23 cellular contexts compared by ENCODE assay signal in the genomic region with DNA sequence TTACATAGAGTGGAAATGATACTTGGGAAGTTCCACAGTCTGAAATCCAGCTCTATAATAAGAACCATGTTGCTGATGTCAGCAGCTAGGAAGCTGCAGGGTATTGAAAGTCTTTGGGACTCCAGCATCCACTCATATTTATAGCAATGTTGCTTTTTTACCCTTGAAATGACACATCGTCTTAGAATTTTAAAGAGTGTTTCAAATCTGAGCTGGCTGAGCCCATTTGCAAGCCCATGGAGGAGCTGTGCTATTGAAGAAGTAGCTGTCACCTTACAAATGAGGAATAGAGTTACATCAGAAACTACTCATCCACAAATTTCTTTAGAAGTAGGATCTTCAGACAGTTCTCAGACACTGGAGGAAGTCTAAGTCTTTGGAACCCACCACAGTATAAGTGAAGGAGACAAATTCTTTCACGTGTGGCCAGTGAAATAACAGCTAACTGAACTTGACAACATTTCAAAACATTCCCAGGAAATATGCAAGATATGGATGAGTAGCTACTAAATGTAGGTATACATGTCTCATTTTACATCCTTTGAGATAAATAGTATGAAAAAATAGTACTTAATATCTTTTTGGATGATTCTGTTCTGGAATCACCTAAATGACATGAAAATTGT.
DNase-seq lines count a peak whose midpoint lies in the region; ATAC-seq and TF ChIP-seq lines count a peak whose summit lies in the region.
"Had no signal": no experiment of that assay in that cellular context is flagged by ENCODE, and none has a peak within 500 bp of the region (broad histone marks: within the 10 kb centered on the region; RNA-seq: fewer than 3 reads in every experiment).

No MANE protein-coding gene starts in this region.

- H3K4me2 ChIP-seq in mesenchymal stem cell (ENCODE audit: low read length, poor library complexity, severe bottlenecking) = no peak overlapping the region

- H2AK5ac ChIP-seq in mesenchymal stem cell (ENCODE audit: low read length, severe bottlenecking) = no peak overlapping the region

- peaks cover 3 to 4% of the 10 kb centered on the region in 2 donors for H3K27me3 Mint-ChIP-seq in T-cell

- H2BK12ac ChIP-seq in mesenchymal stem cell (ENCODE audit: low read length in 2 of 2) = no peak overlapping the region

- H3K4me3 Mint-ChIP-seq in T-cell = no peak overlapping the region
- H3K4me3 Mint-ChIP-seq: activated naive CD8-positive, alpha-beta T cell treated with anti-CD3 and anti-CD28 coated beads, Interleukin-2, amount 50 U/mL, for 24 hours; nephron progenitor cell; stimulated activated naive B cell treated with anti-CD40 and anti-IgM and Interleukin-4, amounts not matched to agents 10 μg/mL and 1 μg/mL and 100 μg/mL, for 72 hours had no signal

- H3K4me1 Mint-ChIP-seq in T-cell = no peaks in the 10 kb centered on the region
- H3K4me1 Mint-ChIP-seq: nephron progenitor cell had no signal

- no peak for ATAC-seq in GM21576 (IDR thresholded peaks at IDR 0.05; ENCODE audit: unreplicated experiment)
- no peak for ATAC-seq in T-cell (replicated peaks in 1 of 4)
- ATAC-seq: activated naive CD8-positive, alpha-beta T cell treated with anti-CD3 and anti-CD28 coated beads, Interleukin-2, amount 50 U/mL, for 24 hours; HCT116; psoas muscle; stimulated activated naive B cell treated with anti-CD40 and anti-IgM and Interleukin-4, amounts not matched to agents 10 μg/mL and 1 μg/mL and 100 μg/mL, for 72 hours had no signal

- H3K36me3 ChIP-seq in mesenchymal stem cell (ENCODE audit: control insufficient read depth in 1 of 2, insufficient read depth in 2 of 2, low read depth in 1 of 2, low read length in 2 of 2) (no peaks in the 10 kb centered on the region), breast epithelium (no peaks in the 10 kb centered on the region)
- H3K36me3 ChIP-seq: thyroid gland had no signal

- H3K36me3 Mint-ChIP-seq in T-cell = no peaks in the 10 kb centered on the region

- no peak overlapping the region for H3K14ac ChIP-seq in mesenchymal stem cell (ENCODE audit: low read length in 2 of 2)

- no peak for TF ChIP-seq CTCF in choroid plexus epithelial cell (conservative IDR thresholded peaks at IDR 0.05; ENCODE audit: low read depth, low read length)
- no peak for TF ChIP-seq CTCF in breast epithelium (IDR thresholded peaks at IDR 0.05)
- no peak for TF ChIP-seq CTCF in RWPE1 (conservative IDR thresholded peaks at IDR 0.05; ENCODE audit: low read depth)

- H3K9ac ChIP-seq in mesenchymal stem cell (ENCODE audit: low read length) = peak overlapping the region; percentile 28

- no peak overlapping the region for H3K4me3 ChIP-seq in choroid plexus epithelial cell (ENCODE audit: low read depth, low read length)
- H3K4me3 ChIP-seq in mesenchymal stem cell (ENCODE audit: insufficient read depth in 1 of 2, low read depth in 1 of 2, low read length in 2 of 2) = peak overlapping the region in 1 of 2 experiments; percentile 5
- H3K4me3 ChIP-seq in breast epithelium = no peak overlapping the region
- H3K4me3 ChIP-seq: psoas muscle, thyroid gland had no signal

- no peak overlapping the region for H3K27ac Mint-ChIP-seq in T-cell
- H3K27ac Mint-ChIP-seq: activated naive CD8-positive, alpha-beta T cell treated with anti-CD3 and anti-CD28 coated beads, Interleukin-2, amount 50 U/mL, for 24 hours; nephron progenitor cell; stimulated activated naive B cell treated with anti-CD40 and anti-IgM and Interleukin-4, amounts not matched to agents 10 μg/mL and 1 μg/mL and 100 μg/mL, for 72 hours had no signal

- H4K91ac ChIP-seq in mesenchymal stem cell (ENCODE audit: low read length) = no peak overlapping the region

- peak; percentile 60 for DNase-seq in AG08395 (ENCODE audit: low spot score)
- peak; percentile 41 for DNase-seq in HT1080 (ENCODE audit: low read depth)
- peak; percentile 58 for DNase-seq in choroid plexus epithelial cell (ENCODE audit: low read depth)
- DNase-seq in mesenchymal stem cell = peak; percentile 54
- no peak for DNase-seq in breast epithelium (ENCODE audit: low spot score in 2 of 2)
- no peak for DNase-seq in T-cell
- no peak for DNase-seq in RWPE1 (ENCODE audit: low spot score)
- DNase-seq: activated naive CD8-positive, alpha-beta T cell treated with anti-CD3 and anti-CD28 coated beads, Interleukin-2, amount 50 U/mL, for 24 hours; Caco-2; central memory CD4-positive, alpha-beta T cell; effector CD8-positive, alpha-beta T cell; hypothalamus; KG1; NCI-H1092; NCI-H524 treated with DMSO at 0.1 percent for 48 hours; nephron progenitor cell; OCI-M1; psoas muscle; stimulated activated naive B cell treated with anti-CD40 and anti-IgM and Interleukin-4, amounts not matched to agents 10 μg/mL and 1 μg/mL and 100 μg/mL, for 72 hours; T-helper 9 cell; thyroid gland had no signal

- H2BK5ac ChIP-seq in mesenchymal stem cell (ENCODE audit: low read depth, low read length, poor library complexity, severe bottlenecking) = no peak overlapping the region

- no peak overlapping the region for H3K23ac ChIP-seq in mesenchymal stem cell (ENCODE audit: low read length in 2 of 2)

- intact Hi-C loops in breast epithelium (cut with DNase I; ENCODE audit: low total_unique reads) = no loop called here

- H2BK120ac ChIP-seq in mesenchymal stem cell (ENCODE audit: low read depth, low read length) = no peak overlapping the region

- no peaks in the 10 kb centered on the region for H3K79me1 ChIP-seq in mesenchymal stem cell (replicated peaks; ENCODE audit: low read length, poor library complexity, severe bottlenecking)

- no peak overlapping the region for H3K18ac ChIP-seq in mesenchymal stem cell (ENCODE audit: low read depth in 1 of 2, low read length in 2 of 2)

- no CpG with 5 or more reads among the region's 2 CpGs for WGBS in mesenchymal stem cell

- POLR2A ChIA-PET in T-cell (lab: Charles Lee) (no interaction called here), RWPE1 (lab: Yijun Ruan, JAX; ENCODE audit: low non-redundant PET) (no interaction called here)

- no peak overlapping the region for H2AFZ ChIP-seq in mesenchymal stem cell (ENCODE audit: low read depth, low read length)

- TF ChIP-seq POLR2A in breast epithelium (IDR thresholded peaks at IDR 0.05) = no peak

- H2BK15ac ChIP-seq in mesenchymal stem cell (ENCODE audit: low read depth, poor library complexity, severe bottlenecking) = no peak overlapping the region

- H4K8ac ChIP-seq in mesenchymal stem cell (ENCODE audit: low read length) = no peak overlapping the region

- H3K9me3 Mint-ChIP-seq in T-cell = no peaks in the 10 kb centered on the region
- H3K9me3 Mint-ChIP-seq: activated naive CD8-positive, alpha-beta T cell treated with anti-CD3 and anti-CD28 coated beads, Interleukin-2, amount 50 U/mL, for 24 hours; nephron progenitor cell had no signal

- no peak overlapping the region for H3K4ac ChIP-seq in mesenchymal stem cell (ENCODE audit: low read depth in 1 of 2, low read length in 2 of 2)

- no peak overlapping the region for H3K27ac ChIP-seq in mesenchymal stem cell (ENCODE audit: low read length, poor library complexity, severe bottlenecking)
- H3K27ac ChIP-seq in breast epithelium = no peak overlapping the region
- no peak overlapping the region for H3K27ac ChIP-seq in RWPE1
- H3K27ac ChIP-seq: psoas muscle, thyroid gland had no signal

- H3K9me3 ChIP-seq in mesenchymal stem cell (ENCODE audit: control insufficient read depth, low read length) = no peaks in the 10 kb centered on the region
- H3K9me3 ChIP-seq in breast epithelium = no peaks in the 10 kb centered on the region
- H3K9me3 ChIP-seq: Caco-2, psoas muscle, thyroid gland had no signal

- H3K27me3 ChIP-seq in mesenchymal stem cell (ENCODE audit: control insufficient read depth in 1 of 2, insufficient read depth in 1 of 2, low read length in 2 of 2) = no peaks in the 10 kb centered on the region
- H3K27me3 ChIP-seq in breast epithelium = no peaks in the 10 kb centered on the region
- H3K27me3 ChIP-seq: thyroid gland had no signal

- CTCF ChIA-PET in T-cell (lab: Charles Lee) (interaction anchor here in 1 of 2 donors (0.6 kb wide), 1 partner anchor 1192 kb away, joined by 3 read pairs; no protein-coding TSS in a partner anchor), RWPE1 (lab: Yijun Ruan, JAX) (interaction anchor here (0.6 kb wide), 1 partner anchor 43 kb away, joined by 3 read pairs; no protein-coding TSS in a partner anchor)

- peaks cover 2% of the 10 kb centered on the region for H3K4me1 ChIP-seq in mesenchymal stem cell (ENCODE audit: control insufficient read depth, insufficient read depth, low read depth, low read length)
- no peaks in the 10 kb centered on the region for H3K4me1 ChIP-seq in breast epithelium
- H3K4me1 ChIP-seq: Caco-2, psoas muscle, thyroid gland had no signal

Comparison
In these comparisons a context has a peak if more than half of its experiments do, and no peak if none do; other contexts are left out.
1. DNase-seq: peak in AG08395 (single experiment), HT1080 (single experiment), choroid plexus epithelial cell (single experiment) and mesenchymal stem cell (single experiment); none in breast epithelium (0 of 2), T-cell (0 of 34) and RWPE1 (single experiment).